30 cellular contexts compared by ENCODE assay signal in the genomic region with DNA sequence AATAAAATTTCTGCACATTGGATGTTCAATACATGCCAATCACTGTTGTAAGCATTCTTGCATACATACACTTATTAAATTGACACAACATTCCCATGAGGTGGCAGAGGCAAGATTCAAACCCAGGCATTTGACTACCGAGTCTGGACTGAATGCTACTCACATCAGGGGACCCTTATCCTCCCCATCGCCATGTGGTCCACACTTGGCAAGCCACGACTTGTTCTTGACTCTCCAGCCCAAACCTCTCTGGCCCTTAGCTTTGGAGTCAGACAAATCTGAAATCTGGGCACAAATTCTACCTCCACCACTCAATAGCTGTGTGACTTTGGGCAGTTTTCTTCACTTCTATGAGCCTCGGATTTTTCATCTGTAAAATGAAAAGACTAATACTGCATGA. TPM values are rescaled to one million over a fixed set of nuclear protein-coding genes. Genes with fewer than 3 reads are reported as not detected.
"Had no signal": no experiment of that assay in that cellular context is flagged by ENCODE, and none has a peak within 500 bp of the region (broad histone marks: within the 10 kb centered on the region; RNA-seq: fewer than 3 reads in every experiment).

No MANE protein-coding gene starts in this region.

- DNase-seq: activated B cell treated with CpG ODN at 0.5 μM for 24 hours; activated CD4-positive, alpha-beta memory T cell treated with anti-CD3 and anti-CD28 coated beads, Interleukin-2, amount 10 ng/mL, durations not matched to agents 7 days and 5 days; activated CD4-positive, alpha-beta T cell treated with anti-CD3 and anti-CD28 coated beads for 4 hours; activated CD4-positive, alpha-beta T cell treated with anti-CD3 and anti-CD28 coated beads, Interleukin-2, amount 10 ng/mL, durations not matched to agents 24 days and 14 days; activated CD4-positive, alpha-beta T cell treated with anti-CD3 and anti-CD28 coated beads, Interleukin-2, amount 50 U/mL, for 48 hours; activated CD4-positive, CD25-positive, alpha-beta regulatory T cell treated with anti-CD3 and anti-CD28 coated beads, Interleukin-2, amount 50 U/mL, for 72 hours; activated CD8-positive, alpha-beta memory T cell treated with anti-CD3 and anti-CD28 coated beads for 24 hours; activated CD8-positive, alpha-beta memory T cell treated with anti-CD3 and anti-CD28 coated beads, Interleukin-2, amount 10 ng/mL, durations not matched to agents 7 days and 5 days; activated CD8-positive, alpha-beta memory T cell treated with anti-CD3 and anti-CD28 coated beads, Interleukin-2, amount 50 U/mL, for 48 hours; activated CD8-positive, alpha-beta T cell treated with anti-CD3 and anti-CD28 coated beads, Interleukin-2, amount 10 ng/mL, durations not matched to agents 7 days and 5 days; activated effector memory CD4-positive, alpha-beta T cell treated with Interleukin-2 at 50 U/mL for 16 hours; activated gamma-delta T cell; activated naive CD4-positive, alpha-beta T cell treated with anti-CD3 and anti-CD28 coated beads, Interleukin-2, amount 50 U/mL, for 16 hours; activated naive CD4-positive, alpha-beta T cell treated with Interleukin-2 at 50 U/mL for 16 hours; activated naive CD8-positive, alpha-beta T cell treated with anti-CD3 and anti-CD28 coated beads for 36 hours; activated T-cell treated with anti-CD3 and anti-CD28 coated beads, Interleukin-2, amount 50 U/mL, for 24 hours; activated T-cell treated with anti-CD3 and anti-CD28 coated beads, Interleukin-2, amount 50 U/mL, for 48 hours; adrenal gland; amniotic stem cell; aorta; body of pancreas; brain microvascular endothelial cell; central memory CD4-positive, alpha-beta T cell; cerebellar nuclear complex; colonic mucosa; T-helper 2 cell; T-helper 9 cell; WERI-Rb-1 had no signal

RNA-seq across cellular contexts. Expression of a gene that starts 57.1 kb away (rescaled TPM):
- total RNA-seq: activated B cell treated with CpG ODN at 0.5 μM for 24 hours; activated CD4-positive, alpha-beta T cell treated with anti-CD3 and anti-CD28 coated beads, Interleukin-2, amount 10 ng/mL, durations not matched to agents 24 days and 14 days; activated CD8-positive, alpha-beta memory T cell treated with anti-CD3 and anti-CD28 coated beads, Interleukin-2, amount 10 ng/mL, durations not matched to agents 7 days and 5 days; activated CD8-positive, alpha-beta T cell treated with anti-CD3 and anti-CD28 coated beads, Interleukin-2, amount 10 ng/mL, durations not matched to agents 7 days and 5 days; activated naive CD4-positive, alpha-beta T cell treated with anti-CD3 and anti-CD28 coated beads, Interleukin-2, amount 50 U/mL, for 72 hours; activated naive CD8-positive, alpha-beta T cell treated with anti-CD3 and anti-CD28 coated beads for 36 hours; activated T-helper 2 cell treated with anti-CD3 and anti-CD28 coated beads, Interferon-gamma antibody, Interleukin-2, Interleukin-4, amounts not matched to agents 10 μg/mL and 5 μg/mL and 100 μg/mL, durations not matched to agents 14 hours and 24 hours and 36 hours had no signal
